Comparison of ENCODE assay signal across 24 cellular contexts in the genomic region with DNA sequence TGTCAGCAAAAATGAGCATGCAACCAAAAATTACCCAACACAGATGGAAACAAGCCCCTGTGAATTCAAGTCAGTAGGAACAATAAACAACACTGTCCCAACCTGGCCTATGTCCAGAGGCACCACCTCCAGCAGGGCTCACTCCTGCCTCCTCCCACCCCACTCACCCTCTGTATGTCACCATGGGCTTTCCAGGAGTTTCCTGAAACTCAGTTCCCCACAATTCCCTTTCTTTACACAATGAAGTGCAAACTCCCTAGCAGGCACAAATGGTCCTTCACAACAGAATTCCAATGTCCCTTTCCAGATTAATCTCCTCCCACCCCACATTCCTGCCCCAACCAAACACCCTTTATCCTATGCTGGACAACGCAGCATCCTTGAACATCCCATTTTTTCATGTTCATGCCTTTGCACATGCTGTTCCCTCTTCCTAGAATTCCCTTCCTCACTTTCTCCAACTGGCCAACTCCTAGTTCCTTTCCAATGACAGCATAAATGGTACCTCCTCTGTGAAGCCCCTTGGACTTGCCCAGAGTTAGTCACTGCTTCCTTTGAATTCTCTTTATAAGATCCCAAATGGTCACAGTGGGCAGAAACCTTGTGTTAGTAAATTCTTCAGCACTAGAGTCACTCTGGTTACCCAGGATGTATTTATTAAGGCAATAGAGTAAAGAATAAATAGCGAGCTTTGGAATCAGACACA.
DNase-seq lines count a peak whose midpoint lies in the region; ATAC-seq and TF ChIP-seq lines count a peak whose summit lies in the region.
"Had no signal": no experiment of that assay in that cellular context is flagged by ENCODE, and none has a peak within 500 bp of the region (broad histone marks: within the 10 kb centered on the region; RNA-seq: fewer than 3 reads in every experiment).

No MANE protein-coding gene starts in this region.

- DNase-seq in natural killer cell treated with Interleukin-12 subunit alpha and Interleukin-12 subunit beta and Interleukin-15 and Interleukin-18, amount 100 ng/mL, for 72 hours (ENCODE audit: low spot score): peak; percentile 56
- no peak for DNase-seq in natural killer cell
- peak; percentile 26 for DNase-seq in T1000 (lab: John Stamatoyannopoulos, UW)
- peak; percentile 54 for DNase-seq in fibroblast of the aortic adventitia (ENCODE audit: low read depth)
- no peak for DNase-seq in activated naive CD4-positive, alpha-beta T cell treated with Interleukin-2 at 50 U/mL for 16 hours
- DNase-seq in superior temporal gyrus (ENCODE audit: extremely low spot score): no peak
- DNase-seq in activated CD4-positive, CD25-positive, alpha-beta regulatory T cell (lab: John Stamatoyannopoulos, UW): no peak
- DNase-seq: activated CD8-positive, alpha-beta T cell treated with anti-CD3 and anti-CD28 coated beads, Interleukin-2, amount 10 ng/mL, durations not matched to agents 7 days and 5 days; activated T-cell treated with anti-CD3 and anti-CD28 coated beads, Interleukin-2, amount 50 U/mL, for 48 hours; caudate nucleus; CD8-positive, alpha-beta T cell; DND-41; effector memory CD4-positive, alpha-beta T cell; KG1; NCI-H1048; NCI-H2081; NCI-H510A; Right ventricle myocardium superior; T-helper 1 cell had no signal

- H3K4me3 Mint-ChIP-seq in natural killer cell treated with Interleukin-12 subunit alpha and Interleukin-12 subunit beta and Interleukin-15 and Interleukin-18, amount 100 ng/mL, for 72 hours: no peak overlapping the region
- H3K4me3 Mint-ChIP-seq in natural killer cell: no peak overlapping the region
- H3K4me3 Mint-ChIP-seq: activated CD8-positive, alpha-beta T cell treated with anti-CD3 and anti-CD28 coated beads, Interleukin-2, amount 10 ng/mL, durations not matched to agents 7 days and 5 days; CD8-positive, alpha-beta T cell; WTC11 had no signal

- H3K27ac Mint-ChIP-seq in natural killer cell treated with Interleukin-12 subunit alpha and Interleukin-12 subunit beta and Interleukin-15 and Interleukin-18, amount 100 ng/mL, for 72 hours: no peak overlapping the region
- H3K27ac Mint-ChIP-seq in natural killer cell: no peak overlapping the region
- H3K27ac Mint-ChIP-seq: activated CD8-positive, alpha-beta T cell treated with anti-CD3 and anti-CD28 coated beads, Interleukin-2, amount 10 ng/mL, durations not matched to agents 7 days and 5 days; activated naive CD4-positive, alpha-beta T cell treated with anti-CD3 and anti-CD28 coated beads, Interleukin-2, amount 50 U/mL, for 72 hours; CD8-positive, alpha-beta T cell; WTC11 had no signal

- H3K36me3 Mint-ChIP-seq in natural killer cell treated with Interleukin-12 subunit alpha and Interleukin-12 subunit beta and Interleukin-15 and Interleukin-18, amount 100 ng/mL, for 72 hours: no peaks in the 10 kb centered on the region
- no peaks in the 10 kb centered on the region for H3K36me3 Mint-ChIP-seq in natural killer cell
- H3K36me3 Mint-ChIP-seq: activated naive CD4-positive, alpha-beta T cell treated with anti-CD3 and anti-CD28 coated beads, Interleukin-2, amount 50 U/mL, for 72 hours; CD8-positive, alpha-beta T cell; WTC11 had no signal

- H3K4me3 ChIP-seq in fibroblast of the aortic adventitia (ENCODE audit: low read depth, low read length): no peak overlapping the region
- H3K4me3 ChIP-seq: A549, HAP-1 had no signal

- TF ChIP-seq CTCF in natural killer cell (IDR thresholded peaks at IDR 0.05) (no peak), fibroblast of the aortic adventitia (IDR thresholded peaks at IDR 0.05; ENCODE audit: insufficient read depth, low read length) (no peak)

- H3K27me3 Mint-ChIP-seq in natural killer cell treated with Interleukin-12 subunit alpha and Interleukin-12 subunit beta and Interleukin-15 and Interleukin-18, amount 100 ng/mL, for 72 hours: peaks cover 0 to 4% of the 10 kb centered on the region in 2 donors
- peaks cover 0 to 2% of the 10 kb centered on the region in 2 donors for H3K27me3 Mint-ChIP-seq in natural killer cell (ENCODE audit: low read depth in 2 of 2)

- H3K9me3 Mint-ChIP-seq in natural killer cell treated with Interleukin-12 subunit alpha and Interleukin-12 subunit beta and Interleukin-15 and Interleukin-18, amount 100 ng/mL, for 72 hours: no peaks in the 10 kb centered on the region
- no peaks in the 10 kb centered on the region for H3K9me3 Mint-ChIP-seq in natural killer cell
- H3K9me3 Mint-ChIP-seq: activated naive CD4-positive, alpha-beta T cell treated with anti-CD3 and anti-CD28 coated beads, Interleukin-2, amount 50 U/mL, for 72 hours; CD8-positive, alpha-beta T cell; WTC11 had no signal

- no peak for ATAC-seq in natural killer cell treated with Interleukin-12 subunit alpha and Interleukin-12 subunit beta and Interleukin-15 and Interleukin-18, amount 100 ng/mL, for 72 hours
- ATAC-seq in natural killer cell: no peak
- no peak for ATAC-seq in esophagus mucosa
- ATAC-seq: A549; activated CD8-positive, alpha-beta T cell treated with anti-CD3 and anti-CD28 coated beads, Interleukin-2, amount 10 ng/mL, durations not matched to agents 7 days and 5 days; activated naive CD4-positive, alpha-beta T cell treated with anti-CD3 and anti-CD28 coated beads, Interleukin-2, amount 50 U/mL, for 72 hours; CD8-positive, alpha-beta T cell; WTC11 had no signal

- H3K4me1 Mint-ChIP-seq in natural killer cell treated with Interleukin-12 subunit alpha and Interleukin-12 subunit beta and Interleukin-15 and Interleukin-18, amount 100 ng/mL, for 72 hours (ENCODE audit: low read depth in 2 of 2): peaks cover 0 to 6% of the 10 kb centered on the region in 2 donors
- H3K4me1 Mint-ChIP-seq in natural killer cell: no peaks in the 10 kb centered on the region

- intact Hi-C loops in natural killer cell (cut with micrococcal nuclease): no loop called here

Comparison
In these comparisons a context has a peak if more than half of its experiments do, and no peak if none do; other contexts are left out.
1. DNase-seq: peak in natural killer cell treated with Interleukin-12 subunit alpha and Interleukin-12 subunit beta and Interleukin-15 and Interleukin-18, amount 100 ng/mL, for 72 hours (single experiment), T1000 (single experiment) and fibroblast of the aortic adventitia (single experiment); none in natural killer cell (single experiment), activated naive CD4-positive, alpha-beta T cell treated with Interleukin-2 at 50 U/mL for 16 hours (single experiment), superior temporal gyrus (single experiment) and activated CD4-positive, CD25-positive, alpha-beta regulatory T cell (0 of 4).